24 cellular contexts compared by ENCODE assay signal in genomic region chr1:57158660-57159059, GRCh38.
"Had no signal": no experiment of that assay in that cellular context is flagged by ENCODE, and none has a peak within 500 bp of the region (broad histone marks: within the 10 kb centered on the region; RNA-seq: fewer than 3 reads in every experiment).

No MANE protein-coding gene starts in this region.

- ATAC-seq: activated CD4-positive, alpha-beta T cell treated with anti-CD3 and anti-CD28 coated beads for 36 hours; activated T-cell treated with anti-CD3 and anti-CD28 coated beads, Interleukin-2, amount 50 U/mL, for 72 hours; foreskin keratinocyte; naive thymus-derived CD4-positive, alpha-beta T cell; upper lobe of right lung had no signal

- H3K36me3 ChIP-seq: cardiac muscle cell, left ventricle myocardium inferior, right lobe of liver, thyroid gland, upper lobe of right lung had no signal

- H3K4me1 Mint-ChIP-seq: activated CD4-positive, alpha-beta T cell treated with anti-CD3 and anti-CD28 coated beads for 36 hours; naive thymus-derived CD4-positive, alpha-beta T cell had no signal

- H3K9me3 Mint-ChIP-seq: activated CD4-positive, alpha-beta memory T cell treated with anti-CD3 and anti-CD28 coated beads for 36 hours; stimulated activated naive CD8-positive, alpha-beta T cell treated with anti-CD3 and anti-CD28 coated beads, Interleukin-15, Interleukin-2, amounts not matched to agents 100 ng/mL and 50 ng/mL, for 24 hours had no signal

- H3K27ac ChIP-seq: body of pancreas, cardiac muscle cell, epithelial cell of prostate, foreskin keratinocyte, left ventricle myocardium inferior, right lobe of liver, skin epidermis, thyroid gland, upper lobe of right lung had no signal

- H3K9me3 ChIP-seq: body of pancreas, left ventricle myocardium inferior, right lobe of liver, thyroid gland, upper lobe of right lung had no signal

- DNase-seq: activated CD4-positive, alpha-beta memory T cell treated with anti-CD3 and anti-CD28 coated beads for 36 hours; activated CD4-positive, alpha-beta T cell treated with anti-CD3 and anti-CD28 coated beads for 36 hours; activated effector memory CD4-positive, alpha-beta T cell treated with Interleukin-2 at 50 U/mL for 16 hours; activated naive CD4-positive, alpha-beta T cell treated with anti-CD3 and anti-CD28 coated beads for 36 hours; activated T-cell treated with anti-CD3 and anti-CD28 coated beads, Interleukin-2, amount 50 U/mL, for 72 hours; body of pancreas; cortex of kidney; foreskin keratinocyte; immature natural killer cell; left ventricle myocardium inferior; naive thymus-derived CD4-positive, alpha-beta T cell; occipital lobe; right lobe of liver; stimulated activated CD4-positive, alpha-beta T cell treated with anti-CD3 and anti-CD28 coated beads, Interleukin-1b, Interleukin-23, amount 100 ng/mL, for 48 hours; substantia nigra; T1000; thyroid gland; upper lobe of right lung had no signal

- H3K36me3 Mint-ChIP-seq: activated CD4-positive, alpha-beta memory T cell treated with anti-CD3 and anti-CD28 coated beads for 36 hours; naive thymus-derived CD4-positive, alpha-beta T cell; WTC11 had no signal

- H3K27me3 ChIP-seq: body of pancreas, cardiac muscle cell, right lobe of liver, thyroid gland, upper lobe of right lung had no signal

- H3K4me3 ChIP-seq: body of pancreas, cardiac muscle cell, left ventricle myocardium inferior, right lobe of liver, skin epidermis, thyroid gland, upper lobe of right lung had no signal

- H3K4me3 Mint-ChIP-seq: activated CD4-positive, alpha-beta memory T cell treated with anti-CD3 and anti-CD28 coated beads for 36 hours; activated CD4-positive, alpha-beta T cell treated with anti-CD3 and anti-CD28 coated beads for 36 hours; activated naive CD4-positive, alpha-beta T cell treated with anti-CD3 and anti-CD28 coated beads for 36 hours; activated T-cell treated with anti-CD3 and anti-CD28 coated beads, Interleukin-2, amount 50 U/mL, for 72 hours; immature natural killer cell; naive thymus-derived CD4-positive, alpha-beta T cell; neural crest cell; stimulated activated naive CD8-positive, alpha-beta T cell treated with anti-CD3 and anti-CD28 coated beads, Interleukin-15, Interleukin-2, amounts not matched to agents 100 ng/mL and 50 ng/mL, for 24 hours; WTC11 had no signal

- H3K27ac Mint-ChIP-seq: activated CD4-positive, alpha-beta memory T cell treated with anti-CD3 and anti-CD28 coated beads for 36 hours; activated CD4-positive, alpha-beta T cell treated with anti-CD3 and anti-CD28 coated beads for 36 hours; activated naive CD4-positive, alpha-beta T cell treated with anti-CD3 and anti-CD28 coated beads for 36 hours; activated T-cell treated with anti-CD3 and anti-CD28 coated beads, Interleukin-2, amount 50 U/mL, for 72 hours; immature natural killer cell; naive thymus-derived CD4-positive, alpha-beta T cell; stimulated activated naive CD8-positive, alpha-beta T cell treated with anti-CD3 and anti-CD28 coated beads, Interleukin-15, Interleukin-2, amounts not matched to agents 100 ng/mL and 50 ng/mL, for 24 hours; WTC11 had no signal

- H3K4me1 ChIP-seq: foreskin keratinocyte, thyroid gland, upper lobe of right lung had no signal

- H3K27me3 Mint-ChIP-seq: activated CD4-positive, alpha-beta memory T cell treated with anti-CD3 and anti-CD28 coated beads for 36 hours had no signal
